In the genomic region with DNA sequence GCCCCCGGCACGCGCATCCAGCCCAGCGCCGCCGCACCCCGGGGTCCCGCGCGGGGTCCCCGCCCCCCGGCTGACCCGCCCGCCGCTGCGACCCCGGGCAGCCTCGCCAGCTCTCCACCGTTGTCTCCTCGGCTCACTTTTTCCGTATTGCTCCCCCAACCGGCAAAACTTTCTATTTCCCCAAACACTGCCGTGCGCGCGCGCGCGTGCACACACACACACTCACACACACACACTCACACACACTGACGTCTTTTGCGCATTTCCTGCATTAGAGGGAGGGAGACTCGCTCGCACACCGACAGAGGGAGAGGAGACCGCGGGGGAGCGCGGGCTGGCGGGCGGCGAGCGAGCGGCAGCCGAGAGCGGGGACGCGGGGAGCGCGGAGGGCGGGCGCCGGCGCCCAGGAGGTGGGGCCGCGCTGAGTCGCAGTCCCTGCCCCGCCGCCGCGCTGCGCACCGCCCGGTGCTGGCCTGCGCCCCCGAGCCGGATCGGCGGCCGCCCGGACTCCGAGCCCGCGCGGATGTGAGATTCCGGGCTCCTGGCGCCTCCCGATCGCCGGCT, we compare ENCODE assay signal across 8 cellular contexts. TPM values are rescaled to one million over a fixed set of nuclear protein-coding genes. Genes with fewer than 3 reads are reported as not detected.
DNase-seq lines count a peak whose midpoint lies in the region; ATAC-seq and TF ChIP-seq lines count a peak whose summit lies in the region.

No MANE protein-coding gene starts in this region.

- H3K4me1 ChIP-seq in A673 (ENCODE audit: insufficient read depth, low read length, poor library complexity, severe bottlenecking): peaks cover 19% of the 10 kb centered on the region

- no TSS peak for BruUV-seq in A673 (replicated peaks; lab: Mats Ljungman, UMichigan)

- peaks cover 44% of the 10 kb centered on the region for H3K27me3 ChIP-seq in A673 (replicated peaks; ENCODE audit: insufficient read depth, low read depth, low read length, poor library complexity)

- peak; percentile 52 for ATAC-seq in GM18517 (IDR thresholded peaks at IDR 0.05; ENCODE audit: unreplicated experiment)
- ATAC-seq in HG03025 (IDR thresholded peaks at IDR 0.05; ENCODE audit: low FRiP score, unreplicated experiment): peak; percentile 59

- TF ChIP-seq CTCF in A673 (conservative IDR thresholded peaks at IDR 0.05; ENCODE audit: low read depth, low read length) (peak; percentile 55), VCaP (conservative IDR thresholded peaks at IDR 0.05) (peak; percentile 60)

- POLR2A ChIA-PET in A673 (lab: Charles Lee; ENCODE audit: low non-redundant PET): no interaction called here

- H3K9me3 ChIP-seq in A673 (ENCODE audit: low read depth, low read length, poor library complexity, severe bottlenecking): no peaks in the 10 kb centered on the region

- H3K36me3 ChIP-seq in A673 (ENCODE audit: insufficient read depth, low read length, poor library complexity, severe bottlenecking): no peaks in the 10 kb centered on the region

- H3K27ac ChIP-seq in A673 (ENCODE audit: low read depth, low read length, poor library complexity, severe bottlenecking) (no peak overlapping the region), VCaP (peak overlapping the region; percentile 89), skin epidermis (peak overlapping the region; percentile 74 to 98 (median 93))

- intact Hi-C loops in A673 (cut with micrococcal nuclease; ENCODE audit: unreplicated experiment): no loop called here

- in situ Hi-C loops in T47D (cut with HindIII; ENCODE audit: low pct_unique_long_range_greater_than_20kb, low sequenced_read_pairs): no loop called here

- DNase-seq in A673 (ENCODE audit: low spot score): peak; percentile 94
- DNase-seq in NCI-H2171 (lab: John Stamatoyannopoulos, UW): peak; percentile 78
- peak; percentile 58 to 95 for DNase-seq in T47D (ENCODE audit: low read depth in 1 of 2, low spot score in 1 of 2)
- peak; percentile 87 for DNase-seq in iPS-NIHi11 (ENCODE audit: low spot score)

- CTCF ChIA-PET in A673 (lab: Charles Lee): interaction anchor here (0.7 to 0.9 kb wide), 3 partner anchors 128 to 293 kb away, joined by 3 to 6 read pairs (median 4); no protein-coding TSS in a partner anchor

- H3K4me3 ChIP-seq in A673 (ENCODE audit: low read depth, low read length, poor library complexity, severe bottlenecking): peak overlapping the region; percentile 73
- peak overlapping the region; percentile 68 to 94 (median 82) for H3K4me3 ChIP-seq in skin epidermis

RNA-seq across cellular contexts. Expression of a gene that starts 0.5 kb away (rescaled TPM):
- total RNA-seq in A673 (2021): 1.7 and 2.4 TPM in 2 replicates

RNA-seq across cellular contexts. Expression of a gene that starts 39.9 kb away (rescaled TPM):
- total RNA-seq in A673 (2021): 16.7 and 21.9 TPM in 2 replicates
